Comparison of ENCODE assay signal across 1 cellular context in the genomic region with DNA sequence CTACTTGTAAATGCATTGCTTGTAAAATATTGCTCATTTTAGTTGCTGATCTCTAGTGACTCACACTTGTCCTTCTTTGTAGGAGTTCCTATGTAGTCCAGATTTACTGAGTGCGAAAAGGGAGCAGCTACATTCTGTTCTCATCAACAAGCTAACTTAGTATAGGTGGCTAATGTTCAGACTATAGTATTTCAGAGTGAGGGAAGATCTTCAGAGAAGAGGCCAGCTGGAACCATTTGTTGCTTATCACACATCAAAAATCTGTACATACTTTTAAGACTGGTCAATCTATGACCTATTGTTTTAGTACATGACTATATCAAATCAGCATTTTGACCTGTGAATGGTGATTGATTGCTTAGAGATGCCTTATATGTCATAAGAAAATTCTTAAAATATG.
TF ChIP-seq lines count a peak whose summit lies in the region.

No MANE protein-coding gene starts in this region.

TF ChIP-seq in WTC11, 78 proteins besides CTCF, POLR2A, EP300 and RAD21 (continued from another document):
- TF ChIP-seq, protein P1, sequence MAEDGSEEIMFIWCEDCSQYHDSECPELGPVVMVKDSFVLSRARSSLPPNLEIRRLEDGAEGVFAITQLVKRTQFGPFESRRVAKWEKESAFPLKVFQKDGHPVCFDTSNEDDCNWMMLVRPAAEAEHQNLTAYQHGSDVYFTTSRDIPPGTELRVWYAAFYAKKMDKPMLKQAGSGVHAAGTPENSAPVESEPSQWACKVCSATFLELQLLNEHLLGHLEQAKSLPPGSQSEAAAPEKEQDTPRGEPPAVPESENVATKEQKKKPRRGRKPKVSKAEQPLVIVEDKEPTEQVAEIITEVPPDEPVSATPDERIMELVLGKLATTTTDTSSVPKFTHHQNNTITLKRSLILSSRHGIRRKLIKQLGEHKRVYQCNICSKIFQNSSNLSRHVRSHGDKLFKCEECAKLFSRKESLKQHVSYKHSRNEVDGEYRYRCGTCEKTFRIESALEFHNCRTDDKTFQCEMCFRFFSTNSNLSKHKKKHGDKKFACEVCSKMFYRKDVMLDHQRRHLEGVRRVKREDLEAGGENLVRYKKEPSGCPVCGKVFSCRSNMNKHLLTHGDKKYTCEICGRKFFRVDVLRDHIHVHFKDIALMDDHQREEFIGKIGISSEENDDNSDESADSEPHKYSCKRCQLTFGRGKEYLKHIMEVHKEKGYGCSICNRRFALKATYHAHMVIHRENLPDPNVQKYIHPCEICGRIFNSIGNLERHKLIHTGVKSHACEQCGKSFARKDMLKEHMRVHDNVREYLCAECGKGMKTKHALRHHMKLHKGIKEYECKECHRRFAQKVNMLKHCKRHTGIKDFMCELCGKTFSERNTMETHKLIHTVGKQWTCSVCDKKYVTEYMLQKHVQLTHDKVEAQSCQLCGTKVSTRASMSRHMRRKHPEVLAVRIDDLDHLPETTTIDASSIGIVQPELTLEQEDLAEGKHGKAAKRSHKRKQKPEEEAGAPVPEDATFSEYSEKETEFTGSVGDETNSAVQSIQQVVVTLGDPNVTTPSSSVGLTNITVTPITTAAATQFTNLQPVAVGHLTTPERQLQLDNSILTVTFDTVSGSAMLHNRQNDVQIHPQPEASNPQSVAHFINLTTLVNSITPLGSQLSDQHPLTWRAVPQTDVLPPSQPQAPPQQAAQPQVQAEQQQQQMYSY (CRISPR knock-in tag; IDR thresholded peaks at IDR 0.05): no peak
- TF ChIP-seq, protein P2, sequence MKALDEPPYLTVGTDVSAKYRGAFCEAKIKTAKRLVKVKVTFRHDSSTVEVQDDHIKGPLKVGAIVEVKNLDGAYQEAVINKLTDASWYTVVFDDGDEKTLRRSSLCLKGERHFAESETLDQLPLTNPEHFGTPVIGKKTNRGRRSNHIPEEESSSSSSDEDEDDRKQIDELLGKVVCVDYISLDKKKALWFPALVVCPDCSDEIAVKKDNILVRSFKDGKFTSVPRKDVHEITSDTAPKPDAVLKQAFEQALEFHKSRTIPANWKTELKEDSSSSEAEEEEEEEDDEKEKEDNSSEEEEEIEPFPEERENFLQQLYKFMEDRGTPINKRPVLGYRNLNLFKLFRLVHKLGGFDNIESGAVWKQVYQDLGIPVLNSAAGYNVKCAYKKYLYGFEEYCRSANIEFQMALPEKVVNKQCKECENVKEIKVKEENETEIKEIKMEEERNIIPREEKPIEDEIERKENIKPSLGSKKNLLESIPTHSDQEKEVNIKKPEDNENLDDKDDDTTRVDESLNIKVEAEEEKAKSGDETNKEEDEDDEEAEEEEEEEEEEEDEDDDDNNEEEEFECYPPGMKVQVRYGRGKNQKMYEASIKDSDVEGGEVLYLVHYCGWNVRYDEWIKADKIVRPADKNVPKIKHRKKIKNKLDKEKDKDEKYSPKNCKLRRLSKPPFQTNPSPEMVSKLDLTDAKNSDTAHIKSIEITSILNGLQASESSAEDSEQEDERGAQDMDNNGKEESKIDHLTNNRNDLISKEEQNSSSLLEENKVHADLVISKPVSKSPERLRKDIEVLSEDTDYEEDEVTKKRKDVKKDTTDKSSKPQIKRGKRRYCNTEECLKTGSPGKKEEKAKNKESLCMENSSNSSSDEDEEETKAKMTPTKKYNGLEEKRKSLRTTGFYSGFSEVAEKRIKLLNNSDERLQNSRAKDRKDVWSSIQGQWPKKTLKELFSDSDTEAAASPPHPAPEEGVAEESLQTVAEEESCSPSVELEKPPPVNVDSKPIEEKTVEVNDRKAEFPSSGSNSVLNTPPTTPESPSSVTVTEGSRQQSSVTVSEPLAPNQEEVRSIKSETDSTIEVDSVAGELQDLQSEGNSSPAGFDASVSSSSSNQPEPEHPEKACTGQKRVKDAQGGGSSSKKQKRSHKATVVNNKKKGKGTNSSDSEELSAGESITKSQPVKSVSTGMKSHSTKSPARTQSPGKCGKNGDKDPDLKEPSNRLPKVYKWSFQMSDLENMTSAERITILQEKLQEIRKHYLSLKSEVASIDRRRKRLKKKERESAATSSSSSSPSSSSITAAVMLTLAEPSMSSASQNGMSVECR (CRISPR knock-in tag; IDR thresholded peaks at IDR 0.05; ENCODE audit: borderline replicate concordance): no peak
- TF ChIP-seq, protein P3, sequence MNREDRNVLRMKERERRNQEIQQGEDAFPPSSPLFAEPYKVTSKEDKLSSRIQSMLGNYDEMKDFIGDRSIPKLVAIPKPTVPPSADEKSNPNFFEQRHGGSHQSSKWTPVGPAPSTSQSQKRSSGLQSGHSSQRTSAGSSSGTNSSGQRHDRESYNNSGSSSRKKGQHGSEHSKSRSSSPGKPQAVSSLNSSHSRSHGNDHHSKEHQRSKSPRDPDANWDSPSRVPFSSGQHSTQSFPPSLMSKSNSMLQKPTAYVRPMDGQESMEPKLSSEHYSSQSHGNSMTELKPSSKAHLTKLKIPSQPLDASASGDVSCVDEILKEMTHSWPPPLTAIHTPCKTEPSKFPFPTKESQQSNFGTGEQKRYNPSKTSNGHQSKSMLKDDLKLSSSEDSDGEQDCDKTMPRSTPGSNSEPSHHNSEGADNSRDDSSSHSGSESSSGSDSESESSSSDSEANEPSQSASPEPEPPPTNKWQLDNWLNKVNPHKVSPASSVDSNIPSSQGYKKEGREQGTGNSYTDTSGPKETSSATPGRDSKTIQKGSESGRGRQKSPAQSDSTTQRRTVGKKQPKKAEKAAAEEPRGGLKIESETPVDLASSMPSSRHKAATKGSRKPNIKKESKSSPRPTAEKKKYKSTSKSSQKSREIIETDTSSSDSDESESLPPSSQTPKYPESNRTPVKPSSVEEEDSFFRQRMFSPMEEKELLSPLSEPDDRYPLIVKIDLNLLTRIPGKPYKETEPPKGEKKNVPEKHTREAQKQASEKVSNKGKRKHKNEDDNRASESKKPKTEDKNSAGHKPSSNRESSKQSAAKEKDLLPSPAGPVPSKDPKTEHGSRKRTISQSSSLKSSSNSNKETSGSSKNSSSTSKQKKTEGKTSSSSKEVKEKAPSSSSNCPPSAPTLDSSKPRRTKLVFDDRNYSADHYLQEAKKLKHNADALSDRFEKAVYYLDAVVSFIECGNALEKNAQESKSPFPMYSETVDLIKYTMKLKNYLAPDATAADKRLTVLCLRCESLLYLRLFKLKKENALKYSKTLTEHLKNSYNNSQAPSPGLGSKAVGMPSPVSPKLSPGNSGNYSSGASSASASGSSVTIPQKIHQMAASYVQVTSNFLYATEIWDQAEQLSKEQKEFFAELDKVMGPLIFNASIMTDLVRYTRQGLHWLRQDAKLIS (CRISPR knock-in tag; IDR thresholded peaks at IDR 0.05; ENCODE audit: borderline replicate concordance): no peak
- TF ChIP-seq ZNF138 (CRISPR knock-in tag; conservative IDR thresholded peaks at IDR 0.05) (no peak), SP1 (CRISPR knock-in tag; conservative IDR thresholded peaks at IDR 0.05) (no peak)
- TF ChIP-seq, protein P4, sequence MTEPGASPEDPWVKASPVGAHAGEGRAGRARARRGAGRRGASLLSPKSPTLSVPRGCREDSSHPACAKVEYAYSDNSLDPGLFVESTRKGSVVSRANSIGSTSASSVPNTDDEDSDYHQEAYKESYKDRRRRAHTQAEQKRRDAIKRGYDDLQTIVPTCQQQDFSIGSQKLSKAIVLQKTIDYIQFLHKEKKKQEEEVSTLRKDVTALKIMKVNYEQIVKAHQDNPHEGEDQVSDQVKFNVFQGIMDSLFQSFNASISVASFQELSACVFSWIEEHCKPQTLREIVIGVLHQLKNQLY (CRISPR knock-in tag; IDR thresholded peaks at IDR 0.05): no peak
